In genomic region chr16:24098896-24099295, GRCh38 we compare ENCODE assay signal across 1 cellular context.
TF ChIP-seq lines count a peak whose summit lies in the region.

No MANE protein-coding gene starts in this region.

TF ChIP-seq in WTC11, 78 proteins besides CTCF, POLR2A, EP300 and RAD21 (continued from another document):
- TF ChIP-seq ZNF396 (CRISPR knock-in tag; IDR thresholded peaks at IDR 0.05; ENCODE audit: borderline replicate concordance): no peak
- TF ChIP-seq RORB (CRISPR knock-in tag; IDR thresholded peaks at IDR 0.05): no peak
- TF ChIP-seq, protein P1, sequence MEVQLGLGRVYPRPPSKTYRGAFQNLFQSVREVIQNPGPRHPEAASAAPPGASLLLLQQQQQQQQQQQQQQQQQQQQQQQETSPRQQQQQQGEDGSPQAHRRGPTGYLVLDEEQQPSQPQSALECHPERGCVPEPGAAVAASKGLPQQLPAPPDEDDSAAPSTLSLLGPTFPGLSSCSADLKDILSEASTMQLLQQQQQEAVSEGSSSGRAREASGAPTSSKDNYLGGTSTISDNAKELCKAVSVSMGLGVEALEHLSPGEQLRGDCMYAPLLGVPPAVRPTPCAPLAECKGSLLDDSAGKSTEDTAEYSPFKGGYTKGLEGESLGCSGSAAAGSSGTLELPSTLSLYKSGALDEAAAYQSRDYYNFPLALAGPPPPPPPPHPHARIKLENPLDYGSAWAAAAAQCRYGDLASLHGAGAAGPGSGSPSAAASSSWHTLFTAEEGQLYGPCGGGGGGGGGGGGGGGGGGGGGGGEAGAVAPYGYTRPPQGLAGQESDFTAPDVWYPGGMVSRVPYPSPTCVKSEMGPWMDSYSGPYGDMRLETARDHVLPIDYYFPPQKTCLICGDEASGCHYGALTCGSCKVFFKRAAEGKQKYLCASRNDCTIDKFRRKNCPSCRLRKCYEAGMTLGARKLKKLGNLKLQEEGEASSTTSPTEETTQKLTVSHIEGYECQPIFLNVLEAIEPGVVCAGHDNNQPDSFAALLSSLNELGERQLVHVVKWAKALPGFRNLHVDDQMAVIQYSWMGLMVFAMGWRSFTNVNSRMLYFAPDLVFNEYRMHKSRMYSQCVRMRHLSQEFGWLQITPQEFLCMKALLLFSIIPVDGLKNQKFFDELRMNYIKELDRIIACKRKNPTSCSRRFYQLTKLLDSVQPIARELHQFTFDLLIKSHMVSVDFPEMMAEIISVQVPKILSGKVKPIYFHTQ (CRISPR knock-in tag; IDR thresholded peaks at IDR 0.05): no peak
- no peak for TF ChIP-seq TEAD4 (CRISPR knock-in tag; IDR thresholded peaks at IDR 0.05)
- TF ChIP-seq JUN (CRISPR knock-in tag; IDR thresholded peaks at IDR 0.05): no peak
- no peak for TF ChIP-seq ETV6 (CRISPR knock-in tag; IDR thresholded peaks at IDR 0.05)
- TF ChIP-seq, protein P2, sequence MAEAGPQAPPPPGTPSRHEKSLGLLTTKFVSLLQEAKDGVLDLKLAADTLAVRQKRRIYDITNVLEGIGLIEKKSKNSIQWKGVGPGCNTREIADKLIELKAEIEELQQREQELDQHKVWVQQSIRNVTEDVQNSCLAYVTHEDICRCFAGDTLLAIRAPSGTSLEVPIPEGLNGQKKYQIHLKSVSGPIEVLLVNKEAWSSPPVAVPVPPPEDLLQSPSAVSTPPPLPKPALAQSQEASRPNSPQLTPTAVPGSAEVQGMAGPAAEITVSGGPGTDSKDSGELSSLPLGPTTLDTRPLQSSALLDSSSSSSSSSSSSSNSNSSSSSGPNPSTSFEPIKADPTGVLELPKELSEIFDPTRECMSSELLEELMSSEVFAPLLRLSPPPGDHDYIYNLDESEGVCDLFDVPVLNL (CRISPR knock-in tag; IDR thresholded peaks at IDR 0.05; ENCODE audit: borderline replicate concordance, low read depth): no peak
- TF ChIP-seq, protein P3, sequence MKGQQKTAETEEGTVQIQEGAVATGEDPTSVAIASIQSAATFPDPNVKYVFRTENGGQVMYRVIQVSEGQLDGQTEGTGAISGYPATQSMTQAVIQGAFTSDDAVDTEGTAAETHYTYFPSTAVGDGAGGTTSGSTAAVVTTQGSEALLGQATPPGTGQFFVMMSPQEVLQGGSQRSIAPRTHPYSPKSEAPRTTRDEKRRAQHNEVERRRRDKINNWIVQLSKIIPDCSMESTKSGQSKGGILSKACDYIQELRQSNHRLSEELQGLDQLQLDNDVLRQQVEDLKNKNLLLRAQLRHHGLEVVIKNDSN (CRISPR knock-in tag; IDR thresholded peaks at IDR 0.05): no peak
- TF ChIP-seq NR3C1 (CRISPR knock-in tag; conservative IDR thresholded peaks at IDR 0.05; ENCODE audit: low read depth): no peak
- TF ChIP-seq MAX (CRISPR knock-in tag; IDR thresholded peaks at IDR 0.05): no peak
- TF ChIP-seq ZNF317 (CRISPR knock-in tag; IDR thresholded peaks at IDR 0.05; ENCODE audit: borderline replicate concordance, low read depth): no peak
- TF ChIP-seq, protein P4, sequence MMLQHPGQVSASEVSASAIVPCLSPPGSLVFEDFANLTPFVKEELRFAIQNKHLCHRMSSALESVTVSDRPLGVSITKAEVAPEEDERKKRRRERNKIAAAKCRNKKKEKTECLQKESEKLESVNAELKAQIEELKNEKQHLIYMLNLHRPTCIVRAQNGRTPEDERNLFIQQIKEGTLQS (CRISPR knock-in tag; conservative IDR thresholded peaks at IDR 0.05): no peak
- TF ChIP-seq KAT7 (CRISPR knock-in tag; IDR thresholded peaks at IDR 0.05; ENCODE audit: borderline replicate concordance): no peak
- TF ChIP-seq HMGA2 (CRISPR knock-in tag; IDR thresholded peaks at IDR 0.05): no peak
- no peak for TF ChIP-seq ZNF512 (CRISPR knock-in tag; IDR thresholded peaks at IDR 0.05; ENCODE audit: borderline replicate concordance)
